30 cellular contexts compared by ENCODE assay signal in genomic region chr1:155844860-155845259, GRCh38. TPM values are rescaled to one million over a fixed set of nuclear protein-coding genes. Genes with fewer than 3 reads are reported as not detected.
DNase-seq lines count a peak whose midpoint lies in the region; ATAC-seq and TF ChIP-seq lines count a peak whose summit lies in the region.
"Had no signal": no experiment of that assay in that cellular context is flagged by ENCODE, and none has a peak within 500 bp of the region (broad histone marks: within the 10 kb centered on the region; RNA-seq: fewer than 3 reads in every experiment).

No MANE protein-coding gene starts in this region.

- ATAC-seq in activated T-cell treated with anti-CD3 and anti-CD28 coated beads, Interleukin-2, amount 50 U/mL, for 4 hours: no peak
- no peak for ATAC-seq in stimulated activated effector memory CD8-positive, alpha-beta T cell treated with anti-CD3 and anti-CD28 coated beads, Interleukin-12 subunit alpha, Interleukin-12 subunit beta, amount 100 ng/mL, for 72 hours
- ATAC-seq: left lobe of liver, psoas muscle had no signal

- no peaks in the 10 kb centered on the region for H3K9me3 Mint-ChIP-seq in activated T-cell treated with anti-CD3 and anti-CD28 coated beads, Interleukin-2, amount 50 U/mL, for 4 hours
- H3K9me3 Mint-ChIP-seq in endothelial cell (ENCODE audit: unreplicated experiment): no peaks in the 10 kb centered on the region
- no peaks in the 10 kb centered on the region for H3K9me3 Mint-ChIP-seq in stimulated activated effector memory CD8-positive, alpha-beta T cell treated with anti-CD3 and anti-CD28 coated beads, Interleukin-12 subunit alpha, Interleukin-12 subunit beta, amount 100 ng/mL, for 72 hours
- no peaks in the 10 kb centered on the region for H3K9me3 Mint-ChIP-seq in type B pancreatic cell
- H3K9me3 Mint-ChIP-seq: activated naive CD4-positive, alpha-beta T cell treated with anti-CD3 and anti-CD28 coated beads, Interleukin-2, amount 50 U/mL, for 24 hours; activated T-helper 1 cell treated with anti-CD3 and anti-CD28 coated beads, Interleukin-12 subunit alpha, Interleukin-12 subunit beta, Interleukin-2, Interleukin-4 antibody, amounts not matched to agents 30 ng/mL and 10 ng/mL and 1 ng/mL, durations not matched to agents 14 hours and 24 hours and 36 hours; H9 had no signal

- no peaks in the 10 kb centered on the region for H3K27me3 Mint-ChIP-seq in activated T-cell treated with anti-CD3 and anti-CD28 coated beads, Interleukin-2, amount 50 U/mL, for 4 hours (ENCODE audit: low read depth)
- H3K27me3 Mint-ChIP-seq in endothelial cell (ENCODE audit: unreplicated experiment) (peaks cover 2% of the 10 kb centered on the region), type B pancreatic cell (no peaks in the 10 kb centered on the region)
- H3K27me3 Mint-ChIP-seq: activated naive CD4-positive, alpha-beta T cell treated with anti-CD3 and anti-CD28 coated beads, Interleukin-2, amount 50 U/mL, for 24 hours had no signal

- H3K36me3 Mint-ChIP-seq in activated T-cell treated with anti-CD3 and anti-CD28 coated beads, Interleukin-2, amount 50 U/mL, for 4 hours (ENCODE audit: insufficient read depth): peaks cover 37% of the 10 kb centered on the region
- H3K36me3 Mint-ChIP-seq in endothelial cell (ENCODE audit: low read depth, unreplicated experiment) (peaks cover 30% of the 10 kb centered on the region), type B pancreatic cell (peaks cover 26% of the 10 kb centered on the region)
- H3K36me3 Mint-ChIP-seq in stimulated activated effector memory CD8-positive, alpha-beta T cell treated with anti-CD3 and anti-CD28 coated beads, Interleukin-12 subunit alpha, Interleukin-12 subunit beta, amount 100 ng/mL, for 72 hours: peaks cover 82% of the 10 kb centered on the region

- H4K20me1 ChIP-seq in Loucy (ENCODE audit: insufficient read depth, low read length, poor library complexity, severe bottlenecking): peaks cover 9% of the 10 kb centered on the region

- H3K4me2 ChIP-seq in Loucy (ENCODE audit: low read depth, low read length, poor library complexity, severe bottlenecking): peak overlapping the region; percentile 29
- H3K4me2 ChIP-seq: BLaER1 had no signal

- no peak for TF ChIP-seq CTCF in Loucy (conservative IDR thresholded peaks at IDR 0.05; ENCODE audit: low read length)
- no peak for TF ChIP-seq CTCF in endothelial cell (IDR thresholded peaks at IDR 0.05; ENCODE audit: unreplicated experiment)
- no peak for TF ChIP-seq CTCF in left ventricle myocardium inferior (IDR thresholded peaks at IDR 0.05; ENCODE audit: borderline replicate concordance)
- no peak for TF ChIP-seq CTCF in type B pancreatic cell (conservative IDR thresholded peaks at IDR 0.05)

- H3K9me3 ChIP-seq in Loucy (ENCODE audit: insufficient read depth, low read depth, low read length): no peaks in the 10 kb centered on the region
- no peaks in the 10 kb centered on the region for H3K9me3 ChIP-seq in left ventricle myocardium inferior (replicated peaks)
- H3K9me3 ChIP-seq: BLaER1, colonic mucosa, MG63, psoas muscle, sigmoid colon, tibial nerve had no signal

- peaks cover 29% of the 10 kb centered on the region for H3K4me1 ChIP-seq in Loucy (ENCODE audit: insufficient read depth, low read length, poor library complexity, severe bottlenecking)
- H3K4me1 ChIP-seq in left ventricle myocardium inferior: peaks cover 10% of the 10 kb centered on the region
- H3K4me1 ChIP-seq: colonic mucosa, psoas muscle had no signal

- no peak overlapping the region for H2AFZ ChIP-seq in Loucy (ENCODE audit: low read length)

- H3K36me3 ChIP-seq in Loucy (ENCODE audit: insufficient read depth, low read length) (peaks cover 9% of the 10 kb centered on the region; the same call in 1 of the 2 replicates), left ventricle myocardium inferior (peaks cover 8% of the 10 kb centered on the region)
- H3K36me3 ChIP-seq: colonic mucosa had no signal

- H3K27me3 ChIP-seq in Loucy (ENCODE audit: insufficient read depth, low read length, poor library complexity, severe bottlenecking): no peaks in the 10 kb centered on the region
- H3K27me3 ChIP-seq in left ventricle myocardium inferior (ENCODE audit: low read depth): no peaks in the 10 kb centered on the region
- H3K27me3 ChIP-seq: BLaER1, colonic mucosa, MG63, sigmoid colon, tibial nerve had no signal

- peaks cover 46% of the 10 kb centered on the region for H3K4me1 Mint-ChIP-seq in activated T-cell treated with anti-CD3 and anti-CD28 coated beads, Interleukin-2, amount 50 U/mL, for 4 hours (ENCODE audit: low read depth)
- H3K4me1 Mint-ChIP-seq in endothelial cell (ENCODE audit: unreplicated experiment) (peaks cover 26% of the 10 kb centered on the region), type B pancreatic cell (ENCODE audit: unreplicated experiment) (no peaks in the 10 kb centered on the region)
- H3K4me1 Mint-ChIP-seq in stimulated activated effector memory CD8-positive, alpha-beta T cell treated with anti-CD3 and anti-CD28 coated beads, Interleukin-12 subunit alpha, Interleukin-12 subunit beta, amount 100 ng/mL, for 72 hours: peaks cover 42% of the 10 kb centered on the region

- peak overlapping the region; percentile 90 for H3K27ac Mint-ChIP-seq in endothelial cell (ENCODE audit: unreplicated experiment)
- peak overlapping the region; percentile 50 for H3K27ac Mint-ChIP-seq in stimulated activated effector memory CD8-positive, alpha-beta T cell treated with anti-CD3 and anti-CD28 coated beads, Interleukin-12 subunit alpha, Interleukin-12 subunit beta, amount 100 ng/mL, for 72 hours
- no peak overlapping the region for H3K27ac Mint-ChIP-seq in type B pancreatic cell
- H3K27ac Mint-ChIP-seq: activated naive CD4-positive, alpha-beta T cell treated with anti-CD3 and anti-CD28 coated beads, Interleukin-2, amount 50 U/mL, for 24 hours had no signal

- H3K9me2 ChIP-seq in Loucy (replicated peaks; ENCODE audit: low read depth, low read length): no peaks in the 10 kb centered on the region

- H3K4me3 ChIP-seq in Loucy (ENCODE audit: low read length, poor library complexity, severe bottlenecking) (no peak overlapping the region), left ventricle myocardium inferior (no peak overlapping the region)
- H3K4me3 ChIP-seq: BLaER1, colonic mucosa, MG63, psoas muscle, sigmoid colon, tibial nerve had no signal

- no peak overlapping the region for H3K9ac ChIP-seq in Loucy (ENCODE audit: low read depth, low read length, poor library complexity, severe bottlenecking)
- H3K9ac ChIP-seq: BLaER1 had no signal

- no peaks in the 10 kb centered on the region for H3F3A ChIP-seq in Loucy (ENCODE audit: low read depth)

- H3K27ac ChIP-seq in left ventricle myocardium inferior (replicated peaks): no peak overlapping the region
- H3K27ac ChIP-seq: BLaER1, colonic mucosa, HL-60, psoas muscle, sigmoid colon, tibial nerve had no signal

- DNase-seq in activated T-cell treated with anti-CD3 and anti-CD28 coated beads, Interleukin-2, amount 50 U/mL, for 4 hours: no peak
- DNase-seq in activated T-cell treated with anti-CD3 and anti-CD28 coated beads for 4 hours (no peak), endothelial cell (ENCODE audit: low spot score) (no peak), left ventricle myocardium inferior (no peak), type B pancreatic cell (ENCODE audit: extremely low spot score, unreplicated experiment) (no peak)
- DNase-seq in stimulated activated effector memory CD8-positive, alpha-beta T cell treated with anti-CD3 and anti-CD28 coated beads, Interleukin-12 subunit alpha, Interleukin-12 subunit beta, amount 100 ng/mL, for 72 hours (ENCODE audit: low spot score in 2 of 2): no peak
- DNase-seq: activated CD4-positive, CD25-positive, alpha-beta regulatory T cell treated with anti-CD3 and anti-CD28 coated beads, Interleukin-2, amount 50 U/mL, for 72 hours; anterior cingulate cortex; colonic mucosa; DMS79; effector CD8-positive, alpha-beta T cell; H9; KBM-7; mesendoderm; MG63; NCI-H1105 treated with DMSO at 0.1 percent for 48 hours; NCI-H1930; NCI-H2171 treated with DMSO at 0.1 percent for 48 hours; NCI-H524 treated with DMSO at 0.1 percent for 48 hours; occipital lobe; psoas muscle; sigmoid colon; stimulated activated CD4-positive, alpha-beta T cell treated with anti-CD3 and anti-CD28 coated beads, Interleukin-4, amount 100 ng/mL, for 1 hour had no signal

- H3K4me3 Mint-ChIP-seq in activated T-cell treated with anti-CD3 and anti-CD28 coated beads, Interleukin-2, amount 50 U/mL, for 4 hours: peak overlapping the region; percentile 11
- H3K4me3 Mint-ChIP-seq in endothelial cell (ENCODE audit: unreplicated experiment): peak overlapping the region; percentile 73
- no peak overlapping the region for H3K4me3 Mint-ChIP-seq in stimulated activated effector memory CD8-positive, alpha-beta T cell treated with anti-CD3 and anti-CD28 coated beads, Interleukin-12 subunit alpha, Interleukin-12 subunit beta, amount 100 ng/mL, for 72 hours
- no peak overlapping the region for H3K4me3 Mint-ChIP-seq in type B pancreatic cell
- H3K4me3 Mint-ChIP-seq: activated naive CD4-positive, alpha-beta T cell treated with anti-CD3 and anti-CD28 coated beads, Interleukin-2, amount 50 U/mL, for 24 hours; activated T-helper 1 cell treated with anti-CD3 and anti-CD28 coated beads, Interleukin-12 subunit alpha, Interleukin-12 subunit beta, Interleukin-2, Interleukin-4 antibody, amounts not matched to agents 30 ng/mL and 10 ng/mL and 1 ng/mL, durations not matched to agents 14 hours and 24 hours and 36 hours; H9 had no signal

- intact Hi-C loops in left ventricle myocardium inferior (cut with micrococcal nuclease): no loop called here

- peaks cover 94% of the 10 kb centered on the region for H3K79me2 ChIP-seq in Loucy (ENCODE audit: insufficient read depth, low read length)

RNA-seq across cellular contexts. Expression of gene GON4L, which starts 12.2 kb away (rescaled TPM):
- total RNA-seq in activated T-cell treated with anti-CD3 and anti-CD28 coated beads, Interleukin-2, amount 50 U/mL, for 4 hours: 10 to 100 TPM; 42.6 to 48.4 (median 47.8) TPM
- total RNA-seq in endothelial cell (ENCODE audit: unreplicated experiment): 72.7 TPM
- 24.1 TPM for total RNA-seq in left ventricle myocardium inferior
- total RNA-seq in type B pancreatic cell (ENCODE audit: low replicate concordance): 48.0 and 59.3 TPM in 2 replicates

RNA-seq across cellular contexts. Expression of gene SYT11, which starts 14.5 kb away (rescaled TPM):
- 1 to 10 TPM; 4.6 to 8.0 (median 5.4) TPM for total RNA-seq in activated T-cell treated with anti-CD3 and anti-CD28 coated beads, Interleukin-2, amount 50 U/mL, for 4 hours
- total RNA-seq in endothelial cell (ENCODE audit: unreplicated experiment) (15.4 TPM), left ventricle myocardium inferior (11.1 TPM), type B pancreatic cell (ENCODE audit: low replicate concordance) (0.74 and 2.3 TPM in 2 replicates)

Comparison
In these comparisons a context has a peak if more than half of its experiments do, and no peak if none do; other contexts are left out.
1. H3K4me3 Mint-ChIP-seq: peak in activated T-cell treated with anti-CD3 and anti-CD28 coated beads, Interleukin-2, amount 50 U/mL, for 4 hours (single experiment) and endothelial cell (single experiment); none in stimulated activated effector memory CD8-positive, alpha-beta T cell treated with anti-CD3 and anti-CD28 coated beads, Interleukin-12 subunit alpha, Interleukin-12 subunit beta, amount 100 ng/mL, for 72 hours (single experiment) and type B pancreatic cell (single experiment).